8 cellular contexts compared by ENCODE assay signal in the genomic region with DNA sequence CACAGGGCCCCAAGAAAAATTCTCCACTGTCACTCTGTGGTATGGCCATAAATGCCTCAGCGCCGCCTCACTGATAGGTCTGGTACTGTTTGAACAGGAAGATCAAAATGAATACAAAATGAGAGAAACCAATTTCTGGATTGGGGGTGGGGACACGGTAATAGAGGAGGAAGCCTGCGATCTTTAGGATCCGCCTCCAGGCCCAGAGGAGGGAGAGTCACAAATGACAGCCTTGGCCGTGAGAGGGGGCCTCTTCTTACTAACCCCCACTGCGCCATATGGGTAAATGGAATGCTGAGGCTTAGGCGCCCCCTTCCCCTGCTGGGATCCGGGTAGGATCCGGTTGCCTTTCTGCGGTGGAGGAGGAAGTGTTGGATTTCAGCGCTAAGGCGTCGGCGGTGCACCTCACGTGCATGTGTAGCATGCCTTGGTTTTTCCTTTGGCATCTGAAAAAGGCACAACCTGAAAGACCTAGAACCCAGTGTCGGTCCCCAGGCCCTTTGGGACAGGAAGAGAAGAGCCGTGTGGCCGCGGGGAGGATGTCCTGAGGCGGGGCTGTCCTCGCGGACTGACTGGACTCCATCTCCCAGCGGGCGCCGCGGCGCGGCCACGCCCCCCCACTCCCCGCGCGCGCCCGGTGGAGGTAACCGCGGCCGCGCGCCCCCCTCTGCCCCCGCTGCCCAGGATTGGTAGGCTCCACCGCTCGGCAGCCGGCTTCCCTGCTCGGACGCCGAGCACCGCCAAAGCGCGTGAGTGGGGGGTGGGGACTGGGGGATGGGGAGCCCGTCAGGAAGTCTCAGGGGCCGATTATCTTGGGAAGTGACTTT. TPM values are rescaled to one million over a fixed set of nuclear protein-coding genes. Genes with fewer than 3 reads are reported as not detected.
DNase-seq lines count a peak whose midpoint lies in the region; ATAC-seq and TF ChIP-seq lines count a peak whose summit lies in the region.

No MANE protein-coding gene starts in this region.

- DNase-seq in CD1c-positive myeloid dendritic cell (ENCODE audit: extremely low spot score) (peak; percentile 92), NCI-H82 (lab: John Stamatoyannopoulos, UW) (peak; percentile 92), lower lobe of right lung (peak; percentile 95)
- peak; percentile 89 for DNase-seq in activated CD8-positive, alpha-beta T cell treated with anti-CD3 and anti-CD28 coated beads for 36 hours
- DNase-seq in stimulated activated CD4-positive, alpha-beta T cell treated with anti-CD3 and anti-CD28 coated beads, TNF-alpha, amount 100 ng/mL, for 1 hour (ENCODE audit: low read depth in 3 of 3, low spot score in 1 of 3) = peak; percentile 63 to 80 (median 65)

- peaks cover 11% of the 10 kb centered on the region for H3K36me3 Mint-ChIP-seq in activated CD8-positive, alpha-beta T cell treated with anti-CD3 and anti-CD28 coated beads for 36 hours (ENCODE audit: low read depth)

- peak; percentile 12 for TF ChIP-seq CTCF in activated CD8-positive, alpha-beta T cell treated with anti-CD3 and anti-CD28 coated beads for 36 hours (IDR thresholded peaks at IDR 0.05)
- no peak for TF ChIP-seq CTCF in lower lobe of right lung (IDR thresholded peaks at IDR 0.05)

- no peaks in the 10 kb centered on the region for H3K9me3 ChIP-seq in duodenal mucosa (ENCODE audit: control insufficient read depth in 1 of 2, low read length in 2 of 2)
- H3K9me3 ChIP-seq in lower lobe of right lung = no peaks in the 10 kb centered on the region

- H3K27me3 Mint-ChIP-seq in activated CD8-positive, alpha-beta T cell treated with anti-CD3 and anti-CD28 coated beads for 36 hours = no peaks in the 10 kb centered on the region

- H3K4me1 ChIP-seq in duodenal mucosa (ENCODE audit: control insufficient read depth in 1 of 2, insufficient read depth in 2 of 2, low read length in 2 of 2) (peaks cover 40 to 50% of the 10 kb centered on the region in 2 donors), lower lobe of right lung (peaks cover 53% of the 10 kb centered on the region)

- H3K4me3 Mint-ChIP-seq in activated CD8-positive, alpha-beta T cell treated with anti-CD3 and anti-CD28 coated beads for 36 hours = peak overlapping the region; percentile 76

- peaks cover 54% of the 10 kb centered on the region for H3K4me1 Mint-ChIP-seq in activated CD8-positive, alpha-beta T cell treated with anti-CD3 and anti-CD28 coated beads for 36 hours (ENCODE audit: low read depth)

- H3K9me3 Mint-ChIP-seq in activated CD8-positive, alpha-beta T cell treated with anti-CD3 and anti-CD28 coated beads for 36 hours = no peaks in the 10 kb centered on the region

- CTCF ChIA-PET in activated CD8-positive, alpha-beta T cell treated with anti-CD3 and anti-CD28 coated beads for 36 hours (lab: Charles Lee) = interaction anchor here (1.2 to 2.4 kb wide), 3 partner anchors 10 to 90 kb away, joined by 4 to 17 read pairs (median 8); a partner anchor contains a TSS

- peak overlapping the region; percentile 98 for H3K27ac Mint-ChIP-seq in activated CD8-positive, alpha-beta T cell treated with anti-CD3 and anti-CD28 coated beads for 36 hours

- ATAC-seq in GM19455 (IDR thresholded peaks at IDR 0.05; ENCODE audit: unreplicated experiment) (peak; percentile 48), HG03571 (IDR thresholded peaks at IDR 0.05; ENCODE audit: unreplicated experiment) (peak; percentile 47), lower lobe of right lung (peak; percentile 96)
- peak; percentile 61 for ATAC-seq in activated CD8-positive, alpha-beta T cell treated with anti-CD3 and anti-CD28 coated beads for 36 hours

- intact Hi-C loops in activated CD8-positive, alpha-beta T cell treated with anti-CD3 and anti-CD28 coated beads for 36 hours (cut with micrococcal nuclease) = loop anchor here (2.0 kb wide), 1 partner anchor 54 kb away; a partner anchor contains a TSS
- intact Hi-C loops in lower lobe of right lung (cut with DNase I) = no loop called here

- H3K36me3 ChIP-seq in duodenal mucosa (ENCODE audit: control insufficient read depth in 1 of 2, insufficient read depth in 2 of 2, low read length in 2 of 2) = peaks cover 0 to 7% of the 10 kb centered on the region in 2 donors
- peaks cover 5% of the 10 kb centered on the region for H3K36me3 ChIP-seq in lower lobe of right lung

- H3K27ac ChIP-seq in duodenal mucosa (ENCODE audit: low read depth, low read length) (peak overlapping the region; percentile 95), lower lobe of right lung (peak overlapping the region; percentile 95)

- peak overlapping the region; percentile 46 to 91 for H3K9ac ChIP-seq in duodenal mucosa (ENCODE audit: low read depth in 1 of 2, low read length in 2 of 2)

- peak overlapping the region; percentile 79 to 85 for H3K4me3 ChIP-seq in duodenal mucosa (ENCODE audit: low read depth in 1 of 2, low read length in 2 of 2)
- peak overlapping the region; percentile 81 for H3K4me3 ChIP-seq in lower lobe of right lung

- POLR2A ChIA-PET in activated CD8-positive, alpha-beta T cell treated with anti-CD3 and anti-CD28 coated beads for 36 hours (lab: Charles Lee) = interaction anchor here (1.0 to 2.6 kb wide), 7 partner anchors 20 to 54 kb away, joined by 3 to 21 read pairs (median 4); a partner anchor contains a TSS

- H3K27me3 ChIP-seq in duodenal mucosa (ENCODE audit: control insufficient read depth in 1 of 2, insufficient read depth in 2 of 2, low read length in 2 of 2) (no peaks in the 10 kb centered on the region), lower lobe of right lung (ENCODE audit: low read depth) (no peaks in the 10 kb centered on the region)

RNA-seq across cellular contexts. Expression of a gene that starts 0.7 kb away (rescaled TPM):
- 10 to 100 TPM; 55.7 to 61.2 TPM for total RNA-seq in activated CD8-positive, alpha-beta T cell treated with anti-CD3 and anti-CD28 coated beads for 36 hours
- 53.7 TPM for total RNA-seq in lower lobe of right lung

RNA-seq across cellular contexts. Expression of a gene that starts 11.4 kb away (rescaled TPM):
- 10 to 100 TPM; 12.7 to 15.3 TPM for total RNA-seq in activated CD8-positive, alpha-beta T cell treated with anti-CD3 and anti-CD28 coated beads for 36 hours
- 49.2 TPM for total RNA-seq in lower lobe of right lung

RNA-seq across cellular contexts. Expression of a gene that starts 20.6 kb away (rescaled TPM):
- 10 to 100 TPM in 1 of 2 experiments, 1 to 10 TPM in 1; 9.4 to 13.4 TPM for total RNA-seq in activated CD8-positive, alpha-beta T cell treated with anti-CD3 and anti-CD28 coated beads for 36 hours
- total RNA-seq in lower lobe of right lung = 33.0 TPM

RNA-seq across cellular contexts. Expression of a gene that starts 54.4 kb away (rescaled TPM):
- 100 to 1,000 TPM; 189 to 200 TPM for total RNA-seq in activated CD8-positive, alpha-beta T cell treated with anti-CD3 and anti-CD28 coated beads for 36 hours
- total RNA-seq in lower lobe of right lung = 37.5 TPM

Comparison
In these comparisons a context has a peak if more than half of its experiments do, and no peak if none do; other contexts are left out.
1. Peak in every context shown above with its lines: DNase-seq, ATAC-seq, H3K4me3 ChIP-seq and H3K27ac ChIP-seq.